Comparison of ENCODE assay signal across 8 cellular contexts in genomic region chr16:83898463-83899271, GRCh38. TPM values are rescaled to one million over a fixed set of nuclear protein-coding genes. Genes with fewer than 3 reads are reported as not detected.
DNase-seq lines count a peak whose midpoint lies in the region; ATAC-seq and TF ChIP-seq lines count a peak whose summit lies in the region.

TSS of gene MLYCD (plus strand) at chr16:83899115. CDS start at chr16:83899145, 30 bp downstream.

- no peaks in the 10 kb centered on the region for H4K20me1 ChIP-seq in neural cell (ENCODE audit: insufficient read depth)

- H3K27me3 ChIP-seq in neural cell (ENCODE audit: insufficient read depth, low read depth, low read length): no peaks in the 10 kb centered on the region

- no peaks in the 10 kb centered on the region for H3K9me2 ChIP-seq in neural cell (ENCODE audit: insufficient read depth, low read length)

- DNase-seq in DMS 273 treated with DMSO at 0.1 percent for 48 hours (lab: John Stamatoyannopoulos, UW) (peak; percentile 24), HT1080 (ENCODE audit: low read depth) (peak; percentile 43), RWPE1 (ENCODE audit: low spot score) (peak; percentile 90), fibroblast of the conjunctiva (ENCODE audit: low read depth) (peak; percentile 14)
- DNase-seq in activated effector memory CD4-positive, alpha-beta T cell treated with anti-CD3 and anti-CD28 coated beads, Interleukin-2, amount 50 U/mL, for 16 hours: peak; percentile 91
- peak; percentile 63 to 74 for DNase-seq in stimulated activated naive CD8-positive, alpha-beta T cell treated with anti-CD3 and anti-CD28 coated beads, Interleukin-15, amount 100 ng/mL, for 72 hours

- ATAC-seq in GM21360 (IDR thresholded peaks at IDR 0.05; ENCODE audit: unreplicated experiment): peak; percentile 86
- peak; percentile 95 for ATAC-seq in stimulated activated naive CD8-positive, alpha-beta T cell treated with anti-CD3 and anti-CD28 coated beads, Interleukin-15, amount 100 ng/mL, for 72 hours

- peak within 1 kb of the TSS; percentile 68 for H3K27ac ChIP-seq in RWPE1
- peak within 1 kb of the TSS; percentile 68 for H3K27ac ChIP-seq in neural cell (ENCODE audit: low read length)

- TF ChIP-seq RAD21 in neural cell (conservative IDR thresholded peaks at IDR 0.05): no peak

- no peaks in the 10 kb centered on the region for H3K9me3 ChIP-seq in neural cell (ENCODE audit: low read length)

- TF ChIP-seq EP300 in neural cell (conservative IDR thresholded peaks at IDR 0.05; ENCODE audit: poor library complexity, severe bottlenecking): no peak

- peak within 1 kb of the TSS; percentile 82 to 85 for H3K27ac Mint-ChIP-seq in stimulated activated naive CD8-positive, alpha-beta T cell treated with anti-CD3 and anti-CD28 coated beads, Interleukin-15, amount 100 ng/mL, for 72 hours

- H3K4me1 Mint-ChIP-seq in stimulated activated naive CD8-positive, alpha-beta T cell treated with anti-CD3 and anti-CD28 coated beads, Interleukin-15, amount 100 ng/mL, for 72 hours: peaks cover 39% of the 10 kb centered on the region

- TF ChIP-seq CTCF in RWPE1 (conservative IDR thresholded peaks at IDR 0.05; ENCODE audit: low read depth): no peak
- no peak for TF ChIP-seq CTCF in neural cell (IDR thresholded peaks at IDR 0.05; ENCODE audit: poor library complexity, severe bottlenecking)

- peaks cover 15% of the 10 kb centered on the region for H3K79me2 ChIP-seq in neural cell (replicated peaks; ENCODE audit: insufficient read depth, low read length)

- peak within 1 kb of the TSS; percentile 93 for H3K4me3 ChIP-seq in neural cell (ENCODE audit: low read length)

- H3K9me3 Mint-ChIP-seq in stimulated activated naive CD8-positive, alpha-beta T cell treated with anti-CD3 and anti-CD28 coated beads, Interleukin-15, amount 100 ng/mL, for 72 hours: no peaks in the 10 kb centered on the region

- CTCF ChIA-PET in RWPE1 (lab: Yijun Ruan, JAX): no interaction called here

- H3K27me3 Mint-ChIP-seq in stimulated activated naive CD8-positive, alpha-beta T cell treated with anti-CD3 and anti-CD28 coated beads, Interleukin-15, amount 100 ng/mL, for 72 hours: peaks cover 18% of the 10 kb centered on the region

- H3K9ac ChIP-seq in neural cell (ENCODE audit: low read length): peak within 1 kb of the TSS; percentile 69

- no peaks in the 10 kb centered on the region for H3K36me3 ChIP-seq in neural cell (ENCODE audit: insufficient read depth, low read length)

- H2AFZ ChIP-seq in neural cell (ENCODE audit: low read depth, low read length): peak within 1 kb of the TSS; percentile 89

- H3K4me3 Mint-ChIP-seq in stimulated activated naive CD8-positive, alpha-beta T cell treated with anti-CD3 and anti-CD28 coated beads, Interleukin-15, amount 100 ng/mL, for 72 hours: peak within 1 kb of the TSS; percentile 94 to 97

- H3F3A ChIP-seq in neural cell (ENCODE audit: insufficient read depth, low read length, poor library complexity, severe bottlenecking): no peaks in the 10 kb centered on the region

- POLR2A ChIA-PET in RWPE1 (lab: Yijun Ruan, JAX; ENCODE audit: low non-redundant PET): no interaction called here

- H3K4me2 ChIP-seq in neural cell (ENCODE audit: low read length): peak within 1 kb of the TSS; percentile 81

TF ChIP-seq in neural cell, 6 proteins besides CTCF, POLR2A, EP300 and RAD21:
- TF ChIP-seq POLR2AphosphoS5 (IDR thresholded peaks at IDR 0.05) (peak; percentile 71), REST (IDR thresholded peaks at IDR 0.05; ENCODE audit: borderline replicate concordance) (no peak)

RNA-seq across cellular contexts. Expression of gene MLYCD, which starts in this region (rescaled TPM):
- 0.47 and 1.2 TPM in 2 replicates for total RNA-seq in HT1080 (2014; rRNA removed; shearing (Covaris generic))
- 0.95 and 1.00 TPM in 2 replicates for polyA plus RNA-seq in HT1080 (2015; cell fraction: cytosol; rRNA removed)
- 2.0 and 3.2 TPM in 2 replicates for polyA plus RNA-seq in HT1080 (2015; cell fraction: nucleus; rRNA removed)
- 2.4 and 3.3 TPM in 2 replicates for polyA plus RNA-seq in neural cell
- 11.0 and 11.2 TPM in 2 replicates for polyA minus RNA-seq in neural cell

Comparison
In these comparisons a context has a peak if more than half of its experiments do, and no peak if none do; other contexts are left out.
1. Peak in every context shown above with its lines: DNase-seq, ATAC-seq, H3K4me3 ChIP-seq and H3K27ac ChIP-seq.
2. DNase-seq: peak in every context shown above with its lines; median percentile 91 in activated effector memory CD4-positive, alpha-beta T cell treated with anti-CD3 and anti-CD28 coated beads, Interleukin-2, amount 50 U/mL, for 16 hours; 90 in RWPE1; 68 in stimulated activated naive CD8-positive, alpha-beta T cell treated with anti-CD3 and anti-CD28 coated beads, Interleukin-15, amount 100 ng/mL, for 72 hours; 43 in HT1080; 24 in DMS 273 treated with DMSO at 0.1 percent for 48 hours; 14 in fibroblast of the conjunctiva.